ENCODE assay signal across 8 cellular contexts in genomic region chr11:86244063-86244521, GRCh38. TPM values are rescaled to one million over a fixed set of nuclear protein-coding genes. Genes with fewer than 3 reads are reported as not detected.
DNase-seq lines count a peak whose midpoint lies in the region; ATAC-seq and TF ChIP-seq lines count a peak whose summit lies in the region.

No MANE protein-coding gene starts in this region.

- no peak for TF ChIP-seq CTCF in VCaP (conservative IDR thresholded peaks at IDR 0.05)

- H3K27ac ChIP-seq in VCaP, result peak overlapping the region; percentile 99

- peak; percentile 67 for ATAC-seq in GM19463 (IDR thresholded peaks at IDR 0.05; ENCODE audit: unreplicated experiment)
- ATAC-seq in HG03558 (IDR thresholded peaks at IDR 0.05; ENCODE audit: extremely low read depth, unreplicated experiment), result peak; percentile 55

- peak; percentile 85 for DNase-seq in EH (ENCODE audit: low read depth)
- peak; percentile 90 for DNase-seq in cerebellum (ENCODE audit: low spot score)
- DNase-seq in left kidney (ENCODE audit: low read depth, low spot score), result peak; percentile 97
- DNase-seq in stimulated activated CD4-positive, alpha-beta T cell treated with anti-CD3 and anti-CD28 coated beads, Interleukin-2, amount 100 ng/mL, for 48 hours, result peak; percentile 79 to 80
- no peak for DNase-seq in NCI-H1417 treated with DMSO at 0.1 percent for 48 hours (lab: John Stamatoyannopoulos, UW)

RNA-seq across cellular contexts. Expression of gene EED, which starts 0.5 kb away (rescaled TPM):
- total RNA-seq in cerebellum, result 34.3 TPM

RNA-seq across cellular contexts. Expression of gene HIKESHI, which starts 57.9 kb away (rescaled TPM):
- total RNA-seq in cerebellum, result 39.4 TPM
